ENCODE assay signal across 8 cellular contexts in genomic region chr5:173781826-173782670, GRCh38.
DNase-seq lines count a peak whose midpoint lies in the region; FAIRE-seq and TF ChIP-seq lines count a peak whose summit lies in the region.

No MANE protein-coding gene starts in this region.

- DNase-seq in AG08395 (ENCODE audit: low spot score) (peak; percentile 90), HUDEP-2 (lab: John Stamatoyannopoulos, UW; ENCODE audit: unreplicated experiment in 76 of 76) (peak in 43 of 76 experiments; percentile 9 to 65 (median 27)), bronchial epithelial cell (ENCODE audit: low read depth) (peak; percentile 82), kidney tubule cell (ENCODE audit: low spot score) (peak; percentile 74), NCI-H524 treated with DMSO at 0.1 percent for 48 hours (lab: John Stamatoyannopoulos, UW) (no peak), DMS79 (lab: John Stamatoyannopoulos, UW) (no peak)
- DNase-seq in activated CD4-positive, CD25-positive, alpha-beta regulatory T cell treated with anti-CD3 and anti-CD28 coated beads, Interleukin-2, amount 50 U/mL, for 16 hours (ENCODE audit: low read depth, low spot score) = peak; percentile 45
- DNase-seq in stimulated activated CD4-positive, alpha-beta T cell treated with anti-CD3 and anti-CD28 coated beads, Interleukin-1b, Interleukin-23, amount 100 ng/mL, for 4 hours (ENCODE audit: low read depth in 2 of 2) = peak; percentile 32 to 60

- TF ChIP-seq CTCF in bronchial epithelial cell (IDR thresholded peaks at IDR 0.05; ENCODE audit: insufficient read depth, low read length, severe bottlenecking) = no peak

- FAIRE-seq in bronchial epithelial cell (lab: Jason Lieb, UNC) = no peak

- no peaks in the 10 kb centered on the region for H3K36me3 ChIP-seq in bronchial epithelial cell (ENCODE audit: control insufficient read depth, insufficient read depth, low read length)

- H3K27me3 ChIP-seq in bronchial epithelial cell (ENCODE audit: control insufficient read depth, insufficient read depth, low read length) = no peaks in the 10 kb centered on the region

- H3K4me3 ChIP-seq in bronchial epithelial cell (ENCODE audit: low read depth, low read length) = no peak overlapping the region

Comparison
In these comparisons a context has a peak if more than half of its experiments do, and no peak if none do; other contexts are left out.
1. DNase-seq: peak in AG08395 (single experiment), HUDEP-2 (43 of 76), activated CD4-positive, CD25-positive, alpha-beta regulatory T cell treated with anti-CD3 and anti-CD28 coated beads, Interleukin-2, amount 50 U/mL, for 16 hours (single experiment), bronchial epithelial cell (single experiment), kidney tubule cell (single experiment) and stimulated activated CD4-positive, alpha-beta T cell treated with anti-CD3 and anti-CD28 coated beads, Interleukin-1b, Interleukin-23, amount 100 ng/mL, for 4 hours (2 of 2); none in NCI-H524 treated with DMSO at 0.1 percent for 48 hours (single experiment) and DMS79 (single experiment).